18 cellular contexts compared by ENCODE assay signal in the genomic region with DNA sequence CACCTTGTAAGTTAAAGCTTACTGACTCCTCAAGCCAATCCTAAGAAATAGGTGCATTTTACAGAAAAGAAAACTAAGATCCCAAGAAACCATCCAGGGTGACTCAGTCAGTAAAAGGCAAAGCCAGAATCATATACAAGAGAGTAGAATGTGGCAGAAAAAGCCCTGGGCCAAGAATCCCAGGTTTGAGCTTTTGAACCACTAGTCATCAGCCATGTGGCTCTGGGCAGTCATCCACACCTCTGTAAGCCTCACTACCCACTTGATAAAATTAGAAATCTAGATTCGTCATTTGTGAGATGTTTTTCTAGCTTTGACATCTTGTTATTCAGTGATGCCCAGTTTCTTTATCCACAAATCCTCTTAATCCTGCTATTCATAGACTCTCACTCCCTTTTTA.
A peak's percentile ranks its signal among the peaks of the same experiment; 100 is the strongest.
DNase-seq lines count a peak whose midpoint lies in the region; ATAC-seq, FAIRE-seq and TF ChIP-seq lines count a peak whose summit lies in the region.
"Had no signal": no experiment of that assay in that cellular context is flagged by ENCODE, and none has a peak within 500 bp of the region (broad histone marks: within the 10 kb centered on the region; RNA-seq: fewer than 3 reads in every experiment).

No MANE protein-coding gene starts in this region.

- H3K4me3 ChIP-seq in heart left ventricle (no peak overlapping the region), coronary artery (no peak overlapping the region)
- H3K4me3 ChIP-seq: hepatocyte had no signal

- H3K27ac ChIP-seq in heart left ventricle, result peak overlapping the region in 8 of 12 donors; percentile 20 to 68 (median 44)
- peak overlapping the region; percentile 5 to 11 for H3K27ac ChIP-seq in coronary artery
- H3K27ac ChIP-seq: hepatocyte, VCaP had no signal

- intact Hi-C loops in heart left ventricle (cut with DNase I) (no loop called here), cardiac septum (cut with DNase I) (no loop called here)

- ATAC-seq in heart left ventricle, result peak; percentile 44 to 81 (median 60)
- ATAC-seq in GM19455 (IDR thresholded peaks at IDR 0.05; ENCODE audit: unreplicated experiment), result no peak
- ATAC-seq: activated CD8-positive, alpha-beta T cell treated with anti-CD3 and anti-CD28 coated beads for 36 hours had no signal

- DNase-seq in heart left ventricle (no peak), cardiac septum (ENCODE audit: low spot score) (no peak), coronary artery (ENCODE audit: low spot score) (no peak), myocyte (ENCODE audit: low read depth) (peak; percentile 66), GM12891 (ENCODE audit: insufficient read length, low spot score) (no peak), activated gamma-delta T cell (lab: John Stamatoyannopoulos, UW) (no peak), NCI-H526 treated with DMSO at 0.1 percent for 48 hours (lab: John Stamatoyannopoulos, UW) (no peak)
- DNase-seq: activated CD8-positive, alpha-beta T cell treated with anti-CD3 and anti-CD28 coated beads for 36 hours; activated naive CD8-positive, alpha-beta T cell treated with anti-CD3 and anti-CD28 coated beads, Interleukin-2, amount 10 ng/mL, durations not matched to agents 7 days and 5 days; CD4-positive, alpha-beta T cell; kidney glomerular epithelial cell; occipital lobe; stimulated activated CD4-positive, alpha-beta T cell treated with anti-CD3 and anti-CD28 coated beads, Interleukin-4, amount 100 ng/mL, for 4 hours; trophoblast cell had no signal

- no peak for FAIRE-seq in GM12891 (lab: Jason Lieb, UNC)
- FAIRE-seq: A204.1 had no signal

- WGBS in heart left ventricle, 4 donors, result 15 to 53% (median 34%) methylated on average over 1 of the region's 1 CpG

- H3K27me3 ChIP-seq in heart left ventricle, result no peaks in the 10 kb centered on the region
- H3K27me3 ChIP-seq: hepatocyte had no signal

- TF ChIP-seq CTCF in heart left ventricle (IDR thresholded peaks at IDR 0.05) (no peak), coronary artery (IDR thresholded peaks at IDR 0.05) (no peak)

- H3K9me3 ChIP-seq in heart left ventricle, result no peaks in the 10 kb centered on the region

- TF ChIP-seq POLR2A in heart left ventricle (IDR thresholded peaks at IDR 0.05), result no peak
- TF ChIP-seq POLR2A in GM12891 (IDR thresholded peaks at IDR 0.05; ENCODE audit: low read depth, low read length), result no peak

- no peaks in the 10 kb centered on the region for H3K36me3 ChIP-seq in heart left ventricle

- peaks cover 0 to 31% (median 0%) of the 10 kb centered on the region in 12 donors for H3K4me1 ChIP-seq in heart left ventricle

TF ChIP-seq in GM12891, 5 proteins besides CTCF, POLR2A, EP300 and RAD21:
- TF ChIP-seq PAX5 (IDR thresholded peaks at IDR 0.05; ENCODE audit: insufficient read depth, low read length, severe bottlenecking) (no peak), TAF1 (IDR thresholded peaks at IDR 0.05; ENCODE audit: low read depth, low read length) (no peak), POLR2AphosphoS5 (IDR thresholded peaks at IDR 0.05; ENCODE audit: low read depth, low read length) (no peak), SPI1 (IDR thresholded peaks at IDR 0.05; ENCODE audit: low read depth, low read length) (no peak), POU2F2 (IDR thresholded peaks at IDR 0.05; ENCODE audit: low read depth, low read length) (no peak)
